In the genomic region with DNA sequence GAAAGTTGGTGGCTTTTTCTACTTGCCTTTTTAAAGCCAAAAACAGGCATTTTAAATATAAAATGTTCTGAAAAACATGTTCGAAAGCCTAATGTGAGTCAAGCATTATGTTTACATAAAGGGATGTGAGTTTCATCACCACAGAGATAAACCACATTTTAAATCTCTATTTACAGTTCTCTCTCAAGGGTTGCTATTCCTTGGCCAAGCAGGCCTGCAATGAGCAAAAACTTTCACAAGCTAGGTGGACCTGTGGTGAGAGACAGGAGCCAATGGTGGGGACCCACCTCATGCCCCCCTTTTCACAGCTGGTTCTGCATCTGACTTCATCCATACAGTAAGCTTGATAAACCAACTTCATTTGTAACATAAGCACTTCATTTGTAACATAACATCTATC, we compare ENCODE assay signal across 1 cellular context.
TF ChIP-seq lines count a peak whose summit lies in the region.

No MANE protein-coding gene starts in this region.

TF ChIP-seq in IMR-90, 13 proteins besides CTCF, POLR2A, EP300 and RAD21 (continued from another document):
- TF ChIP-seq, protein P1, sequence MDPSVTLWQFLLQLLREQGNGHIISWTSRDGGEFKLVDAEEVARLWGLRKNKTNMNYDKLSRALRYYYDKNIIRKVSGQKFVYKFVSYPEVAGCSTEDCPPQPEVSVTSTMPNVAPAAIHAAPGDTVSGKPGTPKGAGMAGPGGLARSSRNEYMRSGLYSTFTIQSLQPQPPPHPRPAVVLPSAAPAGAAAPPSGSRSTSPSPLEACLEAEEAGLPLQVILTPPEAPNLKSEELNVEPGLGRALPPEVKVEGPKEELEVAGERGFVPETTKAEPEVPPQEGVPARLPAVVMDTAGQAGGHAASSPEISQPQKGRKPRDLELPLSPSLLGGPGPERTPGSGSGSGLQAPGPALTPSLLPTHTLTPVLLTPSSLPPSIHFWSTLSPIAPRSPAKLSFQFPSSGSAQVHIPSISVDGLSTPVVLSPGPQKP (IDR thresholded peaks at IDR 0.05; ENCODE audit: borderline replicate concordance, low read depth, low read length), result no peak
